Comparison of ENCODE assay signal across 8 cellular contexts in the genomic region with DNA sequence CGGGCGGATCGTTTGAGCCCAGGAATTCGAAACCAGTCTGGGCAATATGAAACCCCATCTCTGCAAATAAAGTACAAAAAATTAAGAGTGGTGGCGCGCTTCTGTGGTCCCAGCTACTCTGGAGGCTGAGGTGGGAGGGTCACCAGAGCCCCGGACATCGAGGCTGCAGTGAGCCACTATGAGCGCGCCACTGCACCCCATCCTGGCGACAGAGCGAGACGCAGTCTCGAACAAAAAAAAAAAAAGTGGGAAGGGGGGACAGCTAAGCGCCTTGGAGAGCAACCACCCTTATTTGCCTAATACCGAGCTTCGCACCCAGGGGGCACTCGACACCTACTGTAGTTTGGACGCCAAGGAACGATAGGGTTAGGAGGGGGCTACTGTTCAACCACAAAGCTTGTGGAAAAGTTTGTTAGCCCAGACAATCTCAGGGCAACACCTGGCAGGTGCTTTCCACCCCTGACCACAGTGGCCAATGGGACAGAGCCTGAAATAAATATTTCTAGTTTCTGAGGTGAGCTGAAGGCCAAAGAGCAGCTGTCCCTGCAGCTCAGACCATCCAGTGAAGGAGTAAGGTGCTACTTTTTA. TPM values are rescaled to one million over a fixed set of nuclear protein-coding genes. Genes with fewer than 3 reads are reported as not detected.
A peak's percentile ranks its signal among the peaks of the same experiment; 100 is the strongest.
DNase-seq lines count a peak whose midpoint lies in the region; ATAC-seq, FAIRE-seq and TF ChIP-seq lines count a peak whose summit lies in the region.

No MANE protein-coding gene starts in this region.

- peaks cover 40% of the 10 kb centered on the region for H3K4me1 Mint-ChIP-seq in activated naive CD4-positive, alpha-beta T cell treated with anti-CD3 and anti-CD28 coated beads for 36 hours (ENCODE audit: low read depth)
- H3K4me1 Mint-ChIP-seq in neural progenitor cell: peaks cover 28% of the 10 kb centered on the region

- H3K79me2 ChIP-seq in neural progenitor cell (ENCODE audit: low read depth): peaks cover 25% of the 10 kb centered on the region

- no peak for TF ChIP-seq POLR2A in thyroid gland (IDR thresholded peaks at IDR 0.05)

- H3K36me3 ChIP-seq in MG63 (peaks cover 60% of the 10 kb centered on the region), RWPE2 (ENCODE audit: low read depth) (peaks cover 68% of the 10 kb centered on the region), neural progenitor cell (no peaks in the 10 kb centered on the region), thyroid gland (peaks cover 39 to 41% of the 10 kb centered on the region in 2 donors)

- H3K9ac ChIP-seq in neural progenitor cell: peak overlapping the region; percentile 42

- intact Hi-C loops in activated naive CD4-positive, alpha-beta T cell treated with anti-CD3 and anti-CD28 coated beads for 36 hours (cut with micrococcal nuclease): loop anchor here (1.0 to 5.0 kb wide), 5 partner anchors 79 to 185 kb away; a partner anchor contains a TSS
- intact Hi-C loops in thyroid gland (cut with DNase I): loop anchor here (5.0 to 10.0 kb wide), 2 partner anchors 99 to 186 kb away; a partner anchor contains a TSS

- FAIRE-seq in frontal cortex (lab: Jason Lieb, UNC): no peak

- H3K27ac ChIP-seq in RWPE2 (ENCODE audit: poor library complexity, severe bottlenecking) (peak overlapping the region; percentile 69), neural progenitor cell (no peak overlapping the region), thyroid gland (peak overlapping the region; percentile 51 to 86 (median 86))

- TF ChIP-seq CTCF in RWPE2 (IDR thresholded peaks at IDR 0.05; ENCODE audit: poor library complexity, severe bottlenecking) (peak; percentile 80), neural progenitor cell (IDR thresholded peaks at IDR 0.05) (peak; percentile 73), thyroid gland (IDR thresholded peaks at IDR 0.05) (peak in 5 of 6 experiments; percentile 39 to 78 (median 66))

- H3K4me3 ChIP-seq in MG63 (peak overlapping the region; percentile 93), RWPE2 (ENCODE audit: severe bottlenecking) (peak overlapping the region; percentile 63), neural progenitor cell (peak overlapping the region; percentile 67), thyroid gland (replicated peaks in 1 of 3) (peak overlapping the region; percentile 25 to 49 (median 34))

- H3K27me3 ChIP-seq in MG63: no peaks in the 10 kb centered on the region
- H3K27me3 ChIP-seq in RWPE2 (ENCODE audit: insufficient read depth, poor library complexity, severe bottlenecking): no peaks in the 10 kb centered on the region
- H3K27me3 ChIP-seq in neural progenitor cell: no peaks in the 10 kb centered on the region
- H3K27me3 ChIP-seq in thyroid gland: no peaks in the 10 kb centered on the region

- CTCF ChIA-PET in activated naive CD4-positive, alpha-beta T cell treated with anti-CD3 and anti-CD28 coated beads for 36 hours (lab: Charles Lee): interaction anchor here (0.5 to 3.2 kb wide), 52 partner anchors 8 to 1162 kb away, joined by 3 to 36 read pairs (median 4); a partner anchor contains a TSS

- peaks cover 15% of the 10 kb centered on the region for H3K4me1 ChIP-seq in RWPE2 (ENCODE audit: insufficient read depth, poor library complexity, severe bottlenecking)
- H3K4me1 ChIP-seq in neural progenitor cell: peaks cover 14% of the 10 kb centered on the region
- H3K4me1 ChIP-seq in thyroid gland: peaks cover 10 to 13% of the 10 kb centered on the region in 2 donors

- peaks cover 39% of the 10 kb centered on the region for H3K36me3 Mint-ChIP-seq in activated naive CD4-positive, alpha-beta T cell treated with anti-CD3 and anti-CD28 coated beads for 36 hours (ENCODE audit: low read depth)
- peaks cover 23% of the 10 kb centered on the region for H3K36me3 Mint-ChIP-seq in neural progenitor cell

- H4K20me1 ChIP-seq in neural progenitor cell (ENCODE audit: low read depth): peaks cover 11% of the 10 kb centered on the region

- no peaks in the 10 kb centered on the region for H3K27me3 Mint-ChIP-seq in activated naive CD4-positive, alpha-beta T cell treated with anti-CD3 and anti-CD28 coated beads for 36 hours (ENCODE audit: low read depth)
- peaks cover 6% of the 10 kb centered on the region for H3K27me3 Mint-ChIP-seq in neural progenitor cell (ENCODE audit: insufficient read depth, low read depth)

- DNase-seq in DMS53 treated with DMSO at 0.1 percent for 48 hours (lab: John Stamatoyannopoulos, UW; ENCODE audit: unreplicated experiment) (peak; percentile 59), H4 (ENCODE audit: low spot score) (peak; percentile 70), MG63 (peak; percentile 73), RWPE2 (ENCODE audit: low spot score) (no peak), frontal cortex (ENCODE audit: low spot score in 2 of 2) (peak; percentile 70 to 82), neural progenitor cell (ENCODE audit: low spot score) (peak; percentile 92), thyroid gland (peak; percentile 76 to 78)
- peak; percentile 88 for DNase-seq in activated naive CD4-positive, alpha-beta T cell treated with anti-CD3 and anti-CD28 coated beads for 36 hours

- peak overlapping the region; percentile 98 for H3K4me3 Mint-ChIP-seq in activated naive CD4-positive, alpha-beta T cell treated with anti-CD3 and anti-CD28 coated beads for 36 hours
- peak overlapping the region; percentile 100 for H3K4me3 Mint-ChIP-seq in neural progenitor cell

- H3K9me3 Mint-ChIP-seq in activated naive CD4-positive, alpha-beta T cell treated with anti-CD3 and anti-CD28 coated beads for 36 hours: no peaks in the 10 kb centered on the region
- H3K9me3 Mint-ChIP-seq in neural progenitor cell: no peaks in the 10 kb centered on the region

- peak; percentile 62 for ATAC-seq in RWPE2 (ENCODE audit: low read depth)

- H3K4me2 ChIP-seq in neural progenitor cell: peak overlapping the region; percentile 79

- H3K9me3 ChIP-seq in MG63 (no peaks in the 10 kb centered on the region), RWPE2 (ENCODE audit: severe bottlenecking) (no peaks in the 10 kb centered on the region), neural progenitor cell (ENCODE audit: low read depth) (no peaks in the 10 kb centered on the region), thyroid gland (no peaks in the 10 kb centered on the region)

- peak overlapping the region; percentile 96 for H3K27ac Mint-ChIP-seq in activated naive CD4-positive, alpha-beta T cell treated with anti-CD3 and anti-CD28 coated beads for 36 hours
- peak overlapping the region; percentile 99 for H3K27ac Mint-ChIP-seq in neural progenitor cell

- WGBS in thyroid gland, 2 donors: 0 to 1% methylated on average over 19 to 20 of the region's 20 CpGs

- H3F3A ChIP-seq in neural progenitor cell (ENCODE audit: low read depth): peaks cover 41% of the 10 kb centered on the region

- no peak overlapping the region for H2AFZ ChIP-seq in neural progenitor cell (replicated peaks)

RNA-seq across cellular contexts. Expression of a gene that starts 0.8 kb away (rescaled TPM):
- total RNA-seq in H4 (2014; rRNA removed; shearing (Covaris generic)): 11.9 and 12.6 TPM in 2 replicates
- total RNA-seq in MG63 (2014; rRNA removed; shearing (Covaris generic); ENCODE audit: low replicate concordance): 5.6 and 29.6 TPM in 2 replicates
- total RNA-seq in activated naive CD4-positive, alpha-beta T cell treated with anti-CD3 and anti-CD28 coated beads for 36 hours: 10 to 100 TPM; 38.6 to 42.2 TPM
- total RNA-seq in frontal cortex (4.5 TPM), neural progenitor cell (ENCODE audit: low replicate concordance) (22.8 and 23.7 TPM in 2 replicates), thyroid gland (1 to 10 TPM; 1.4 to 5.8 (median 4.5) TPM)

RNA-seq across cellular contexts. Expression of a gene that starts 11.5 kb away (rescaled TPM):
- 23.2 and 31.9 TPM in 2 replicates for total RNA-seq in H4 (2014; rRNA removed; shearing (Covaris generic))
- total RNA-seq in MG63 (2014; rRNA removed; shearing (Covaris generic); ENCODE audit: low replicate concordance): 19.8 and 40.0 TPM in 2 replicates
- 10 to 100 TPM; 22.1 to 24.7 TPM for total RNA-seq in activated naive CD4-positive, alpha-beta T cell treated with anti-CD3 and anti-CD28 coated beads for 36 hours
- total RNA-seq in frontal cortex (22.8 TPM), neural progenitor cell (ENCODE audit: low replicate concordance) (15.8 and 21.3 TPM in 2 replicates), thyroid gland (10 to 100 TPM; 47.0 to 62.8 (median 52.9) TPM)

RNA-seq across cellular contexts. Expression of a gene that starts 16.4 kb away (rescaled TPM):
- total RNA-seq in H4 (2014; rRNA removed; shearing (Covaris generic)): 26.8 and 31.9 TPM in 2 replicates
- 7.7 and 12.4 TPM in 2 replicates for total RNA-seq in MG63 (2014; rRNA removed; shearing (Covaris generic); ENCODE audit: low replicate concordance)
- 10 to 100 TPM; 93.3 to 93.6 TPM for total RNA-seq in activated naive CD4-positive, alpha-beta T cell treated with anti-CD3 and anti-CD28 coated beads for 36 hours
- total RNA-seq in frontal cortex (4.1 TPM), neural progenitor cell (ENCODE audit: low replicate concordance) (6.1 and 21.6 TPM in 2 replicates), thyroid gland (10 to 100 TPM; 32.7 to 60.9 (median 48.7) TPM)

RNA-seq across cellular contexts. Expression of a gene that starts 25.7 kb away (rescaled TPM):
- total RNA-seq in H4 (2014; rRNA removed; shearing (Covaris generic)): 0.47 and 0.48 TPM in 2 replicates
- 0.59 and 2.8 TPM in 2 replicates for total RNA-seq in MG63 (2014; rRNA removed; shearing (Covaris generic); ENCODE audit: low replicate concordance)
- total RNA-seq in activated naive CD4-positive, alpha-beta T cell treated with anti-CD3 and anti-CD28 coated beads for 36 hours: under 1 TPM; 0.26 to 0.67 TPM
- total RNA-seq in frontal cortex (1.6 TPM), neural progenitor cell (ENCODE audit: low replicate concordance) (2.2 and 2.6 TPM in 2 replicates), thyroid gland (1 to 10 TPM in 2 of 4 donors, under 1 TPM in 2; 0.21 to 4.1 (median 1.3) TPM)

RNA-seq across cellular contexts. Expression of a gene that starts 30.8 kb away (rescaled TPM):
- total RNA-seq in H4 (2014; rRNA removed; shearing (Covaris generic)): 28.7 and 49.5 TPM in 2 replicates
- total RNA-seq in MG63 (2014; rRNA removed; shearing (Covaris generic); ENCODE audit: low replicate concordance): 46.0 and 47.2 TPM in 2 replicates
- total RNA-seq in activated naive CD4-positive, alpha-beta T cell treated with anti-CD3 and anti-CD28 coated beads for 36 hours: 10 to 100 TPM; 28.6 to 33.5 TPM
- total RNA-seq in frontal cortex: 59.5 TPM
- 23.6 and 38.3 TPM in 2 replicates for total RNA-seq in neural progenitor cell (ENCODE audit: low replicate concordance)
- 10 to 100 TPM; 61.9 to 74.4 (median 72.1) TPM for total RNA-seq in thyroid gland

Comparison
In these comparisons a context has a peak if more than half of its experiments do, and no peak if none do; other contexts are left out.
1. H3K4me3 ChIP-seq: peak in every context shown above with its lines; median percentile 93 in MG63; 67 in neural progenitor cell; 63 in RWPE2; 34 in thyroid gland.